ENCODE assay signal across 8 cellular contexts in genomic region chr12:101830391-101831325, GRCh38. TPM values are rescaled to one million over a fixed set of nuclear protein-coding genes. Genes with fewer than 3 reads are reported as not detected.
DNase-seq lines count a peak whose midpoint lies in the region; ATAC-seq and TF ChIP-seq lines count a peak whose summit lies in the region.

GNPTAB (minus strand) TSS chr12:101830959; CDS start chr12:101830675, 284 bp downstream.

- peaks cover 11 to 25% of the 10 kb centered on the region in 2 experiments; a peak in 3 of 4 replicates for H3K79me1 ChIP-seq in IMR-90 (ENCODE audit: low read depth in 1 of 2, low read length in 2 of 2)

- peak within 1 kb of the TSS; percentile 93 for H3K14ac ChIP-seq in IMR-90 (replicated peaks; ENCODE audit: low read depth, low read length)

- H3K4me1 ChIP-seq in IMR-90 (ENCODE audit: control insufficient read depth, insufficient read depth, low read length) (no peaks in the 10 kb centered on the region), OCI-LY3 (ENCODE audit: low read length) (peaks cover 30% of the 10 kb centered on the region), mucosa of stomach (ENCODE audit: control insufficient read depth, insufficient read depth, low read length) (peaks cover 16% of the 10 kb centered on the region)

- peak within 1 kb of the TSS; percentile 82 for H2AK9ac ChIP-seq in IMR-90 (replicated peaks; ENCODE audit: low read depth, low read length, poor library complexity)

- dilution Hi-C loops in IMR-90 (cut with HindIII; ENCODE audit: low sequenced_read_pairs, unreplicated experiment) = no loop called here

- in situ Hi-C loops in IMR-90 (cut with MboI; ENCODE audit: low sequenced_read_pairs) = no loop called here

- BruUV-seq in IMR-90 (replicated peaks; lab: Mats Ljungman, UMichigan) = no TSS peak

- peak within 1 kb of the TSS; percentile 97 for H2AFZ ChIP-seq in IMR-90 (replicated peaks; ENCODE audit: low read length, poor library complexity)
- peak within 1 kb of the TSS; percentile 91 for H2AFZ ChIP-seq in OCI-LY3 (ENCODE audit: low read depth, low read length)

- peak within 1 kb of the TSS; percentile 24 to 78; a peak in 2 of 4 replicates for H4K8ac ChIP-seq in IMR-90 (ENCODE audit: low read depth in 2 of 2, low read length in 2 of 2)

- peak; percentile 41; the same call in 1 of the 2 replicates for TF ChIP-seq POLR2A in IMR-90 (IDR thresholded peaks at IDR 0.05; ENCODE audit: low read depth, low read length)

- peak within 1 kb of the TSS; percentile 88 for H3K4ac ChIP-seq in IMR-90 (ENCODE audit: low read depth, low read length)

- 0 out of 2 replicates have a peak within 1 kb of the TSS, but pooled peaks have one; percentile 12 for H3K56ac ChIP-seq in IMR-90 (ENCODE audit: extremely low read depth, insufficient read depth, low read length)

- H3K27ac ChIP-seq in IMR-90 (ENCODE audit: insufficient read depth, low read length) (peak within 1 kb of the TSS; percentile 56), OCI-LY3 (ENCODE audit: low read length) (no peak within 1 kb of the TSS)

- TF ChIP-seq CTCF in IMR-90 (conservative IDR thresholded peaks at IDR 0.05; ENCODE audit: low read depth, low read length) (peak; percentile 94), OCI-LY3 (IDR thresholded peaks at IDR 0.05; ENCODE audit: low read depth, low read length) (peak; percentile 52), epithelial cell of proximal tubule (conservative IDR thresholded peaks at IDR 0.05; ENCODE audit: low read depth, low read length) (peak; percentile 56)

- peak; percentile 63 for TF ChIP-seq RAD21 in IMR-90 (IDR thresholded peaks at IDR 0.05; ENCODE audit: low read length)

- no peaks in the 10 kb centered on the region for H3K27me3 ChIP-seq in IMR-90 (ENCODE audit: control insufficient read depth, insufficient read depth, low read length)
- H3K27me3 ChIP-seq in OCI-LY3 (ENCODE audit: low read depth, low read length) = no peaks in the 10 kb centered on the region
- no peaks in the 10 kb centered on the region for H3K27me3 ChIP-seq in mucosa of stomach (ENCODE audit: control insufficient read depth, insufficient read depth, low read length)

- H2BK5ac ChIP-seq in IMR-90 (ENCODE audit: low read depth, low read length, poor library complexity, severe bottlenecking) = no peak within 1 kb of the TSS

- H3K4me2 ChIP-seq in IMR-90 (ENCODE audit: low read depth, low read length) = peak within 1 kb of the TSS; percentile 99
- peak within 1 kb of the TSS; percentile 92 for H3K4me2 ChIP-seq in OCI-LY3 (ENCODE audit: low read length)

- H4K20me1 ChIP-seq in IMR-90 (ENCODE audit: insufficient read depth, low read length) (no peaks in the 10 kb centered on the region), OCI-LY3 (ENCODE audit: insufficient read depth, low read length) (no peaks in the 10 kb centered on the region)

- H4K91ac ChIP-seq in IMR-90 (ENCODE audit: insufficient read depth, low read depth, low read length) = peak within 1 kb of the TSS; percentile 57; the same call in 1 of the 2 replicates

- H3K4me3 ChIP-seq in IMR-90 (ENCODE audit: insufficient read depth, low read depth, low read length) (peak within 1 kb of the TSS; percentile 97), OCI-LY3 (ENCODE audit: low read length) (peak within 1 kb of the TSS; percentile 95), epithelial cell of proximal tubule (ENCODE audit: low read depth, low read length) (peak within 1 kb of the TSS; percentile 96), mucosa of stomach (ENCODE audit: low read length) (peak within 1 kb of the TSS; percentile 58)

- intact Hi-C loops in IMR-90 (cut with micrococcal nuclease) = loop anchor here (1.0 to 10.0 kb wide), 3 partner anchors 57 to 416 kb away; no protein-coding TSS in a partner anchor

- H3K9me3 ChIP-seq in IMR-90 (ENCODE audit: control insufficient read depth, insufficient read depth, low read length) = no peaks in the 10 kb centered on the region
- no peaks in the 10 kb centered on the region for H3K9me3 ChIP-seq in OCI-LY3 (ENCODE audit: insufficient read depth, low read length)
- H3K9me3 ChIP-seq in mucosa of stomach (ENCODE audit: control insufficient read depth, low read length) = no peaks in the 10 kb centered on the region

- H3K9ac ChIP-seq in IMR-90 (ENCODE audit: low read depth, low read length) (peak within 1 kb of the TSS; percentile 94), OCI-LY3 (ENCODE audit: low read length) (peak within 1 kb of the TSS; percentile 83), mucosa of stomach (ENCODE audit: low read length) (peak within 1 kb of the TSS; percentile 82)

- 0% methylated on average over 16 of the region's 93 CpGs; no CpG with 5 or more reads in 1 of the 2 experiments for WGBS in IMR-90 (ENCODE audit: extremely low coverage in 2 of 2, insufficient read length in 1 of 2), 2 experiments

- no peaks in the 10 kb centered on the region for H3K9me1 ChIP-seq in IMR-90 (ENCODE audit: insufficient read depth, low read length)

- H3K23ac ChIP-seq in IMR-90 (ENCODE audit: low read depth, low read length) = peak within 1 kb of the TSS; percentile 88

- POLR2A ChIA-PET in IMR-90 (lab: Charles Lee; ENCODE audit: unreplicated experiment) = interaction anchor here (0.5 to 0.7 kb wide), 4 partner anchors 15 to 378 kb away, joined by 4 to 13 read pairs (median 10); no protein-coding TSS in a partner anchor

- no peak within 1 kb of the TSS for H2BK15ac ChIP-seq in IMR-90 (ENCODE audit: low read depth, low read length)

- H2BK120ac ChIP-seq in IMR-90 (ENCODE audit: low read depth, low read length) = peak within 1 kb of the TSS; percentile 33

- H3K36me3 ChIP-seq in IMR-90 (ENCODE audit: control insufficient read depth, insufficient read depth, low read length) (no peaks in the 10 kb centered on the region), OCI-LY3 (replicated peaks; ENCODE audit: low read depth, low read length) (peaks cover 6% of the 10 kb centered on the region), mucosa of stomach (ENCODE audit: control insufficient read depth, insufficient read depth, low read length) (no peaks in the 10 kb centered on the region)

- no peak within 1 kb of the TSS for H2AK5ac ChIP-seq in IMR-90 (ENCODE audit: low read depth, low read length)

- DNase-seq in DMS53 (lab: John Stamatoyannopoulos, UW) (peak; percentile 98), IMR-90 (peak; percentile 88), activated T-cell treated with anti-CD3 and anti-CD28 coated beads for 4 hours (peak; percentile 94), epithelial cell of proximal tubule (ENCODE audit: low read depth) (peak; percentile 36)
- peak; percentile 96 for DNase-seq in stimulated activated CD8-positive, alpha-beta memory T cell treated with anti-CD3 and anti-CD28 coated beads, Interleukin-4, amount 100 ng/mL, for 48 hours

- ATAC-seq in GM21529 (IDR thresholded peaks at IDR 0.05; ENCODE audit: unreplicated experiment) = peak; percentile 86
- ATAC-seq in IMR-90 (ENCODE audit: low read depth) = peak; percentile 99

- H3K79me2 ChIP-seq in OCI-LY3 (ENCODE audit: low read length) = peaks cover 29% of the 10 kb centered on the region

- no peak within 1 kb of the TSS for H2BK20ac ChIP-seq in IMR-90 (ENCODE audit: low read depth, low read length)

- peak within 1 kb of the TSS; percentile 65 for H4K5ac ChIP-seq in IMR-90 (ENCODE audit: low read depth, low read length)

- peak within 1 kb of the TSS; percentile 61; the same call in 1 of the 2 replicates for H3K18ac ChIP-seq in IMR-90 (ENCODE audit: low read depth, low read length)

- CTCF ChIA-PET in IMR-90 (lab: Yijun Ruan, JAX) = interaction anchor here (0.5 to 4.4 kb wide), 20 partner anchors 9 to 1997 kb away, joined by 3 to 19 read pairs (median 4); no protein-coding TSS in a partner anchor

TF ChIP-seq in IMR-90, 13 proteins besides CTCF, POLR2A, EP300 and RAD21:
- no peak for TF ChIP-seq MAFK (IDR thresholded peaks at IDR 0.05; ENCODE audit: low read depth, low read length)
- peak; percentile 89; the same call in 1 of the 2 replicates for TF ChIP-seq MAZ (IDR thresholded peaks at IDR 0.05; ENCODE audit: borderline replicate concordance, low read depth, low read length)
- TF ChIP-seq NFE2L2 (IDR thresholded peaks at IDR 0.05; ENCODE audit: low read depth, low read length) = 0 out of 2 replicates have a peak, but pooled peaks have one; percentile 1
- peak; percentile 59 for TF ChIP-seq SMC3 (IDR thresholded peaks at IDR 0.05; ENCODE audit: low read depth, low read length)
- no peak for TF ChIP-seq CEBPB (IDR thresholded peaks at IDR 0.05; ENCODE audit: low read depth, low read length)
- TF ChIP-seq MXI1 (IDR thresholded peaks at IDR 0.05; ENCODE audit: borderline replicate concordance, low read depth, low read length) = peak; percentile 28; the same call in 1 of the 2 replicates

RNA-seq across cellular contexts. Expression of gene GNPTAB, which starts in this region (rescaled TPM):
- total RNA-seq in IMR-90 (2012; rRNA removed) (24.2 and 28.9 TPM in 2 replicates), epithelial cell of proximal tubule (15.2 and 24.7 TPM in 2 replicates)
- polyA plus RNA-seq in IMR-90 (2012; rRNA removed) = 14.1 and 16.0 TPM in 2 replicates
- polyA plus RNA-seq in IMR-90 (2012; cell fraction: cytosol; rRNA removed) = 3.8 and 5.0 TPM in 2 replicates
- polyA plus RNA-seq in IMR-90 (2012; cell fraction: nucleus; rRNA removed; ENCODE audit: low replicate concordance) = 2.5 and 15.9 TPM in 2 replicates

Comparison
In these comparisons a context has a peak if more than half of its experiments do, and no peak if none do; other contexts are left out.
1. DNase-seq: peak in every context shown above with its lines; median percentile 98 in DMS53; 96 in stimulated activated CD8-positive, alpha-beta memory T cell treated with anti-CD3 and anti-CD28 coated beads, Interleukin-4, amount 100 ng/mL, for 48 hours; 94 in activated T-cell treated with anti-CD3 and anti-CD28 coated beads for 4 hours; 88 in IMR-90; 36 in epithelial cell of proximal tubule.